ENCODE assay signal across 1 cellular context in genomic region chr2:15766303-15766861, GRCh38.
A peak's percentile ranks its signal among the peaks of the same experiment; 100 is the strongest.
TF ChIP-seq lines count a peak whose summit lies in the region.

No MANE protein-coding gene starts in this region.

TF ChIP-seq in HepG2, 621 proteins besides CTCF, POLR2A, EP300 and RAD21 (continued from another document):
- no peak for TF ChIP-seq TIGD3 (CRISPR knock-in tag; IDR thresholded peaks at IDR 0.05; ENCODE audit: borderline replicate concordance)
- TF ChIP-seq, protein P1, sequence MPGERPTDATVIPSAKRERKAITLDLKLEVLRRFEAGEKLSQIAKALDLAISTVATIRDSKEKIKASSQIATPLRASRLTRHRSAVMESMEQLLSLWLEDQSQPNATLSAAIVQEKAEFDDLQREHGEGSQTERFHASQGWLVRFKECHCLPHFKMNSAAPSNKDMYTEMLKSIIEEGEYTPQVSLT (CRISPR knock-in tag; IDR thresholded peaks at IDR 0.05; ENCODE audit: borderline replicate concordance, low read depth): no peak
- peak; percentile 65; the same call in 1 of the 2 replicates for TF ChIP-seq ZNF547 (CRISPR knock-in tag; IDR thresholded peaks at IDR 0.05)
- TF ChIP-seq MBNL3 (CRISPR knock-in tag; conservative IDR thresholded peaks at IDR 0.05): no peak
- TF ChIP-seq ATF7 (IDR thresholded peaks at IDR 0.05): no peak
- TF ChIP-seq ATF7 (CRISPR knock-in tag; IDR thresholded peaks at IDR 0.05): peak; percentile 47; the same call in 1 of the 2 replicates
- peak; percentile 66; the same call in 1 of the 2 replicates for TF ChIP-seq KDM5B (CRISPR knock-in tag; IDR thresholded peaks at IDR 0.05; ENCODE audit: borderline replicate concordance)
- no peak for TF ChIP-seq ZNF891 (CRISPR knock-in tag; IDR thresholded peaks at IDR 0.05)
- TF ChIP-seq MYC (CRISPR knock-in tag; IDR thresholded peaks at IDR 0.05; ENCODE audit: borderline replicate concordance): peak; percentile 36; the same call in 1 of the 2 replicates
- TF ChIP-seq DMAP1 (CRISPR knock-in tag; IDR thresholded peaks at IDR 0.05): no peak
- TF ChIP-seq REXO4 (CRISPR knock-in tag; IDR thresholded peaks at IDR 0.05; ENCODE audit: borderline replicate concordance): no peak
- no peak for TF ChIP-seq GABPA (IDR thresholded peaks at IDR 0.05; ENCODE audit: low read depth, low read length)
- TF ChIP-seq GABPA (CRISPR knock-in tag; IDR thresholded peaks at IDR 0.05; ENCODE audit: low read depth): peak; percentile 48; the same call in 1 of the 2 replicates
- no peak for TF ChIP-seq ZNF329 (CRISPR knock-in tag; IDR thresholded peaks at IDR 0.05; ENCODE audit: low read depth)
- TF ChIP-seq, protein P2, sequence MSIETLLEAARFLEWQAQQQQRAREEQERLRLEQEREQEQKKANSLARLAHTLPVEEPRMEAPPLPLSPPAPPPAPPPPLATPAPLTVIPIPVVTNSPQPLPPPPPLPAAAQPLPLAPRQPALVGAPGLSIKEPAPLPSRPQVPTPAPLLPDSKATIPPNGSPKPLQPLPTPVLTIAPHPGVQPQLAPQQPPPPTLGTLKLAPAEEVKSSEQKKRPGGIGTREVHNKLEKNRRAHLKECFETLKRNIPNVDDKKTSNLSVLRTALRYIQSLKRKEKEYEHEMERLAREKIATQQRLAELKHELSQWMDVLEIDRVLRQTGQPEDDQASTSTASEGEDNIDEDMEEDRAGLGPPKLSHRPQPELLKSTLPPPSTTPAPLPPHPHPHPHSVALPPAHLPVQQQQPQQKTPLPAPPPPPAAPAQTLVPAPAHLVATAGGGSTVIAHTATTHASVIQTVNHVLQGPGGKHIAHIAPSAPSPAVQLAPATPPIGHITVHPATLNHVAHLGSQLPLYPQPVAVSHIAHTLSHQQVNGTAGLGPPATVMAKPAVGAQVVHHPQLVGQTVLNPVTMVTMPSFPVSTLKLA (IDR thresholded peaks at IDR 0.05): no peak
- no peak for TF ChIP-seq SRSF9 (IDR thresholded peaks at IDR 0.05; ENCODE audit: borderline replicate concordance, insufficient read depth, low read depth, low read length, poor library complexity, severe bottlenecking)
- TF ChIP-seq MAZ (IDR thresholded peaks at IDR 0.05; ENCODE audit: borderline replicate concordance, low read depth, low read length): 0 out of 2 replicates have a peak, but pooled peaks have one; percentile 26
- TF ChIP-seq MAZ (CRISPR knock-in tag; IDR thresholded peaks at IDR 0.05; ENCODE audit: low read depth): no peak; the same call in 1 of the 2 replicates
- TF ChIP-seq NFIB (CRISPR knock-in tag; IDR thresholded peaks at IDR 0.05; ENCODE audit: borderline replicate concordance): no peak
- peak; percentile 90 for TF ChIP-seq FOSL2 (CRISPR knock-in tag; IDR thresholded peaks at IDR 0.05)
- TF ChIP-seq, protein P3, sequence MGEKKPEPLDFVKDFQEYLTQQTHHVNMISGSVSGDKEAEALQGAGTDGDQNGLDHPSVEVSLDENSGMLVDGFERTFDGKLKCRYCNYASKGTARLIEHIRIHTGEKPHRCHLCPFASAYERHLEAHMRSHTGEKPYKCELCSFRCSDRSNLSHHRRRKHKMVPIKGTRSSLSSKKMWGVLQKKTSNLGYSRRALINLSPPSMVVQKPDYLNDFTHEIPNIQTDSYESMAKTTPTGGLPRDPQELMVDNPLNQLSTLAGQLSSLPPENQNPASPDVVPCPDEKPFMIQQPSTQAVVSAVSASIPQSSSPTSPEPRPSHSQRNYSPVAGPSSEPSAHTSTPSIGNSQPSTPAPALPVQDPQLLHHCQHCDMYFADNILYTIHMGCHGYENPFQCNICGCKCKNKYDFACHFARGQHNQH (CRISPR knock-in tag; IDR thresholded peaks at IDR 0.05): peak; percentile 82
- no peak for TF ChIP-seq ZSCAN22 (CRISPR knock-in tag; IDR thresholded peaks at IDR 0.05)
- TF ChIP-seq, protein P4, sequence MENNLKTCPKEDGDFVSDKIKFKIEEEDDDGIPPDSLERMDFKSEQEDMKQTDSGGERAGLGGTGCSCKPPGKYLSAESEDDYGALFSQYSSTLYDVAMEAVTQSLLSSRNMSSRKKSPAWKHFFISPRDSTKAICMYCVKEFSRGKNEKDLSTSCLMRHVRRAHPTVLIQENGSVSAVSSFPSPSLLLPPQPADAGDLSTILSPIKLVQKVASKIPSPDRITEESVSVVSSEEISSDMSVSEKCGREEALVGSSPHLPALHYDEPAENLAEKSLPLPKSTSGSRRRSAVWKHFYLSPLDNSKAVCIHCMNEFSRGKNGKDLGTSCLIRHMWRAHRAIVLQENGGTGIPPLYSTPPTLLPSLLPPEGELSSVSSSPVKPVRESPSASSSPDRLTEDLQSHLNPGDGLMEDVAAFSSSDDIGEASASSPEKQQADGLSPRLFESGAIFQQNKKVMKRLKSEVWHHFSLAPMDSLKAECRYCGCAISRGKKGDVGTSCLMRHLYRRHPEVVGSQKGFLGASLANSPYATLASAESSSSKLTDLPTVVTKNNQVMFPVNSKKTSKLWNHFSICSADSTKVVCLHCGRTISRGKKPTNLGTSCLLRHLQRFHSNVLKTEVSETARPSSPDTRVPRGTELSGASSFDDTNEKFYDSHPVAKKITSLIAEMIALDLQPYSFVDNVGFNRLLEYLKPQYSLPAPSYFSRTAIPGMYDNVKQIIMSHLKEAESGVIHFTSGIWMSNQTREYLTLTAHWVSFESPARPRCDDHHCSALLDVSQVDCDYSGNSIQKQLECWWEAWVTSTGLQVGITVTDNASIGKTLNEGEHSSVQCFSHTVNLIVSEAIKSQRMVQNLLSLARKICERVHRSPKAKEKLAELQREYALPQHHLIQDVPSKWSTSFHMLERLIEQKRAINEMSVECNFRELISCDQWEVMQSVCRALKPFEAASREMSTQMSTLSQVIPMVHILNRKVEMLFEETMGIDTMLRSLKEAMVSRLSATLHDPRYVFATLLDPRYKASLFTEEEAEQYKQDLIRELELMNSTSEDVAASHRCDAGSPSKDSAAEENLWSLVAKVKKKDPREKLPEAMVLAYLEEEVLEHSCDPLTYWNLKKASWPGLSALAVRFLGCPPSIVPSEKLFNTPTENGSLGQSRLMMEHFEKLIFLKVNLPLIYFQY (CRISPR knock-in tag; IDR thresholded peaks at IDR 0.05; ENCODE audit: borderline replicate concordance): peak; percentile 58; the same call in 1 of the 2 replicates
- TF ChIP-seq AGO1 (IDR thresholded peaks at IDR 0.05; ENCODE audit: low read depth, low read length, poor library complexity, severe bottlenecking): no peak
- TF ChIP-seq SAP130 (CRISPR knock-in tag; IDR thresholded peaks at IDR 0.05; ENCODE audit: low read depth): peak; percentile 65
- TF ChIP-seq NFYC (CRISPR knock-in tag; IDR thresholded peaks at IDR 0.05): no peak
- TF ChIP-seq ZNF782 (CRISPR knock-in tag; IDR thresholded peaks at IDR 0.05; ENCODE audit: borderline replicate concordance): no peak
- peak; percentile 88 for TF ChIP-seq FOXK1 (CRISPR knock-in tag; IDR thresholded peaks at IDR 0.05; ENCODE audit: borderline replicate concordance, low read depth)
- no peak for TF ChIP-seq ZNF10 (CRISPR knock-in tag; IDR thresholded peaks at IDR 0.05; ENCODE audit: borderline replicate concordance, low read depth)
- no peak for TF ChIP-seq ZNF333 (CRISPR knock-in tag; IDR thresholded peaks at IDR 0.05; ENCODE audit: borderline replicate concordance)
